1 cellular context compared by ENCODE assay signal in genomic region chr6:27902335-27903314, GRCh38.
TF ChIP-seq lines count a peak whose summit lies in the region.

No MANE protein-coding gene starts in this region.

TF ChIP-seq in GM12878, 131 proteins besides CTCF, POLR2A, EP300 and RAD21 (continued from another document and continues in another):
- TF ChIP-seq NKRF (conservative IDR thresholded peaks at IDR 0.05) = peak; percentile 34; the same call in 1 of the 2 replicates
- TF ChIP-seq POLR2AphosphoS5 (IDR thresholded peaks at IDR 0.05; ENCODE audit: low read length) = no peak
- no peak for TF ChIP-seq ATF3 (IDR thresholded peaks at IDR 0.05; ENCODE audit: borderline replicate concordance, extremely low read depth, low read depth, low read length)
- peak; percentile 35; the same call in 1 of the 2 replicates for TF ChIP-seq MTA2 (IDR thresholded peaks at IDR 0.05; ENCODE audit: low read depth)
- no peak for TF ChIP-seq KDM1A (IDR thresholded peaks at IDR 0.05; ENCODE audit: borderline replicate concordance)
- TF ChIP-seq GABPA (IDR thresholded peaks at IDR 0.05; ENCODE audit: low read depth) = peak; percentile 19; the same call in 1 of the 2 replicates
- TF ChIP-seq MEF2B (IDR thresholded peaks at IDR 0.05; ENCODE audit: partially characterized antibody, poor library complexity, severe bottlenecking) = peak; percentile 49
- no peak for TF ChIP-seq HCFC1 (IDR thresholded peaks at IDR 0.05; ENCODE audit: low read length)
- TF ChIP-seq ASH2L (IDR thresholded peaks at IDR 0.05; ENCODE audit: borderline replicate concordance, low read depth) = 0 out of 2 replicates have a peak, but pooled peaks have one; percentile 65
- TF ChIP-seq NR2C1 (IDR thresholded peaks at IDR 0.05) = no peak
- peak; percentile 77 for TF ChIP-seq RB1 (IDR thresholded peaks at IDR 0.05; ENCODE audit: borderline replicate concordance)
- no peak for TF ChIP-seq ZBTB4 (CRISPR knock-in tag; IDR thresholded peaks at IDR 0.05)
- peak; percentile 74 for TF ChIP-seq CREB1 (IDR thresholded peaks at IDR 0.05; ENCODE audit: low read depth)
- TF ChIP-seq CHD4 (IDR thresholded peaks at IDR 0.05) = no peak
- TF ChIP-seq E4F1 (IDR thresholded peaks at IDR 0.05; ENCODE audit: borderline replicate concordance, partially characterized antibody) = no peak
- no peak for TF ChIP-seq MYC (IDR thresholded peaks at IDR 0.05; ENCODE audit: insufficient read depth, insufficient read length, insufficient replicate concordance, low read length, severe bottlenecking)
- no peak for TF ChIP-seq ESRRA (IDR thresholded peaks at IDR 0.05; ENCODE audit: low read length)
- no peak for TF ChIP-seq EZH2 (IDR thresholded peaks at IDR 0.05; ENCODE audit: borderline replicate concordance, control insufficient read depth, low read depth, low read length)
- peak; percentile 45 to 66; a peak in 3 of 4 replicates for TF ChIP-seq IKZF2 (IDR thresholded peaks at IDR 0.05)
- TF ChIP-seq ETV6 (conservative IDR thresholded peaks at IDR 0.05 in 1 of 2, IDR thresholded peaks at IDR 0.05 in 1 of 2; ENCODE audit: borderline replicate concordance in 1 of 2, low read depth in 1 of 2) = no peak
- no peak for TF ChIP-seq ZZZ3 (IDR thresholded peaks at IDR 0.05; ENCODE audit: control insufficient read depth, insufficient read length, low read depth)
- no peak for TF ChIP-seq BCL3 (IDR thresholded peaks at IDR 0.05; ENCODE audit: borderline replicate concordance, insufficient read depth, low read depth, low read length, poor library complexity, severe bottlenecking)
- TF ChIP-seq PKNOX1 (IDR thresholded peaks at IDR 0.05) = no peak
- TF ChIP-seq HDAC6 (IDR thresholded peaks at IDR 0.05; ENCODE audit: unreplicated experiment) = peak; percentile 60
- no peak for TF ChIP-seq ZBED1 (IDR thresholded peaks at IDR 0.05; ENCODE audit: borderline replicate concordance)
- no peak for TF ChIP-seq NFYA (IDR thresholded peaks at IDR 0.05; ENCODE audit: borderline replicate concordance, low read depth, low read length)
- TF ChIP-seq RFX5 (IDR thresholded peaks at IDR 0.05; ENCODE audit: low read depth, low read length) = no peak
- no peak for TF ChIP-seq FOS (IDR thresholded peaks at IDR 0.05; ENCODE audit: borderline replicate concordance, extremely low read depth, insufficient read length)
- no peak for TF ChIP-seq KAT2A (conservative IDR thresholded peaks at IDR 0.05; ENCODE audit: control insufficient read depth, low read depth, low read length)
- no peak for TF ChIP-seq SIX5 (IDR thresholded peaks at IDR 0.05; ENCODE audit: low read depth, low read length, severe bottlenecking)
- TF ChIP-seq SKIL (IDR thresholded peaks at IDR 0.05; ENCODE audit: low read depth, poor library complexity, severe bottlenecking) = peak; percentile 94
- no peak for TF ChIP-seq CUX1 (IDR thresholded peaks at IDR 0.05; ENCODE audit: insufficient replicate concordance, low read depth, low read length)
- TF ChIP-seq YY1 (IDR thresholded peaks at IDR 0.05; ENCODE audit: low read depth, low read length) = peak; percentile 46; the same call in 1 of the 2 replicates
- TF ChIP-seq HSF1 (IDR thresholded peaks at IDR 0.05; ENCODE audit: low read depth, low read length) = 0 out of 2 replicates have a peak, but pooled peaks have one; percentile 46
- peak; percentile 53; the same call in 1 of the 2 replicates for TF ChIP-seq RBBP5 (conservative IDR thresholded peaks at IDR 0.05)
- TF ChIP-seq PAX5 (IDR thresholded peaks at IDR 0.05; ENCODE audit: borderline replicate concordance, low read depth, low read length) = no peak
- peak; percentile 95 for TF ChIP-seq ZSCAN29 (IDR thresholded peaks at IDR 0.05)
- 0 out of 2 replicates have a peak, but pooled peaks have one; percentile 10 for TF ChIP-seq JUNB (IDR thresholded peaks at IDR 0.05)
